10 cellular contexts compared by ENCODE assay signal in genomic region chr5:171629221-171630005, GRCh38.
A peak's percentile ranks its signal among the peaks of the same experiment; 100 is the strongest.
DNase-seq lines count a peak whose midpoint lies in the region; ATAC-seq, FAIRE-seq and TF ChIP-seq lines count a peak whose summit lies in the region.
"Had no signal": no experiment of that assay in that cellular context is flagged by ENCODE, and none has a peak within 500 bp of the region (broad histone marks: within the 10 kb centered on the region; RNA-seq: fewer than 3 reads in every experiment).

No MANE protein-coding gene starts in this region.

- peaks cover 10% of the 10 kb centered on the region for H3K4me1 ChIP-seq in HUES48 (ENCODE audit: control insufficient read depth, insufficient read depth, low read length)
- peaks cover 7% of the 10 kb centered on the region for H3K4me1 ChIP-seq in astrocyte (ENCODE audit: insufficient read depth, low read length)
- H3K4me1 ChIP-seq: SJCRH30 had no signal

- H2AFZ ChIP-seq in astrocyte (ENCODE audit: low read depth, low read length) = peak overlapping the region; percentile 72

- ATAC-seq in left colon (peak; percentile 37), HG02885 (IDR thresholded peaks at IDR 0.05; ENCODE audit: poor library complexity, unreplicated experiment) (no peak)

- H3K36me3 ChIP-seq in HUES48 (ENCODE audit: control insufficient read depth, insufficient read depth, low read length) = no peaks in the 10 kb centered on the region
- no peaks in the 10 kb centered on the region for H3K36me3 ChIP-seq in astrocyte (ENCODE audit: insufficient read depth, low read length)
- H3K36me3 ChIP-seq: SJCRH30 had no signal

- no peak overlapping the region for H3K27ac ChIP-seq in HUES48 (ENCODE audit: low read depth, low read length)
- no peak overlapping the region for H3K27ac ChIP-seq in astrocyte (ENCODE audit: low read depth, low read length)
- H3K27ac ChIP-seq: SJCRH30 had no signal

- peak overlapping the region; percentile 79 for H3K4me2 ChIP-seq in astrocyte (ENCODE audit: low read length)

- H3K4me3 Mint-ChIP-seq in CD14-positive monocyte (peak overlapping the region; percentile 53 to 84), astrocyte (ENCODE audit: unreplicated experiment) (no peak overlapping the region), glutamatergic neuron (ENCODE audit: unreplicated experiment) (no peak overlapping the region)

- H3K79me2 ChIP-seq in astrocyte (ENCODE audit: insufficient read depth, low read length) = no peaks in the 10 kb centered on the region

- H3K27me3 ChIP-seq in HUES48 (ENCODE audit: control insufficient read depth, insufficient read depth, low read length) = peaks cover 69% of the 10 kb centered on the region
- peaks cover 27% of the 10 kb centered on the region for H3K27me3 ChIP-seq in astrocyte (ENCODE audit: insufficient read depth, low read length)
- H3K27me3 ChIP-seq: SJCRH30 had no signal

- H3K9ac ChIP-seq in HUES48 (ENCODE audit: low read depth, low read length) (no peak overlapping the region), astrocyte (ENCODE audit: low read length) (peak overlapping the region; percentile 48)

- intact Hi-C loops in CD14-positive monocyte (cut with micrococcal nuclease) = no loop called here
- intact Hi-C loops in left colon (cut with DNase I, micrococcal nuclease) = no loop called here

- H3K27me3 Mint-ChIP-seq in CD14-positive monocyte (ENCODE audit: low read depth in 3 of 3) = peaks cover 0 to 4% (median 1%) of the 10 kb centered on the region in 3 donors
- peaks cover 70% of the 10 kb centered on the region for H3K27me3 Mint-ChIP-seq in astrocyte (ENCODE audit: low read depth, unreplicated experiment)
- H3K27me3 Mint-ChIP-seq in glutamatergic neuron (ENCODE audit: unreplicated experiment) = peaks cover 2% of the 10 kb centered on the region

- H3K36me3 Mint-ChIP-seq in CD14-positive monocyte (no peaks in the 10 kb centered on the region), astrocyte (ENCODE audit: low read depth, unreplicated experiment) (no peaks in the 10 kb centered on the region), glutamatergic neuron (ENCODE audit: unreplicated experiment) (no peaks in the 10 kb centered on the region)

- TF ChIP-seq CTCF in CD14-positive monocyte (IDR thresholded peaks at IDR 0.05) (no peak), astrocyte (IDR thresholded peaks at IDR 0.05; ENCODE audit: insufficient read depth, low read depth, low read length) (peak; percentile 20), glutamatergic neuron (IDR thresholded peaks at IDR 0.05; ENCODE audit: partially characterized antibody, unreplicated experiment) (no peak), foreskin fibroblast (IDR thresholded peaks at IDR 0.05; ENCODE audit: low read depth, low read length) (no peak)

- peaks cover 41% of the 10 kb centered on the region for H3K4me1 Mint-ChIP-seq in CD14-positive monocyte
- H3K4me1 Mint-ChIP-seq in astrocyte (ENCODE audit: low read depth, unreplicated experiment) = peaks cover 5% of the 10 kb centered on the region
- peaks cover 12% of the 10 kb centered on the region for H3K4me1 Mint-ChIP-seq in glutamatergic neuron (ENCODE audit: low read depth, unreplicated experiment)

- no peaks in the 10 kb centered on the region for H3K9me3 ChIP-seq in HUES48 (ENCODE audit: control insufficient read depth, insufficient read depth, low read length)
- no peaks in the 10 kb centered on the region for H3K9me3 ChIP-seq in astrocyte (ENCODE audit: insufficient read depth, low read depth, low read length)
- H3K9me3 ChIP-seq: SJCRH30 had no signal

- H3K9me3 Mint-ChIP-seq in CD14-positive monocyte (no peaks in the 10 kb centered on the region), astrocyte (ENCODE audit: unreplicated experiment) (no peaks in the 10 kb centered on the region), glutamatergic neuron (ENCODE audit: unreplicated experiment) (peaks cover 3% of the 10 kb centered on the region)

- no peak for FAIRE-seq in astrocyte (lab: Jason Lieb, UNC)
- FAIRE-seq: kidney had no signal

- DNase-seq in CD14-positive monocyte (ENCODE audit: low spot score) (no peak), astrocyte (ENCODE audit: low read depth) (no peak), left colon (peak in 1 of 2 donors; percentile 13), glutamatergic neuron (no peak), foreskin fibroblast (no peak), COLO829 (ENCODE audit: low spot score) (no peak)

- no peak overlapping the region for H3K27ac Mint-ChIP-seq in CD14-positive monocyte
- H3K27ac Mint-ChIP-seq in astrocyte (ENCODE audit: unreplicated experiment) = no peak overlapping the region
- H3K27ac Mint-ChIP-seq in glutamatergic neuron (ENCODE audit: unreplicated experiment) = no peak overlapping the region

- H3K4me3 ChIP-seq in HUES48 (ENCODE audit: low read depth, low read length) (peak overlapping the region; percentile 49), astrocyte (ENCODE audit: insufficient read depth, low read depth, low read length) (peak overlapping the region; percentile 15), foreskin fibroblast (ENCODE audit: low read depth in 1 of 2, low read length in 2 of 2) (no peak overlapping the region)
- H3K4me3 ChIP-seq: SJCRH30 had no signal

- no peaks in the 10 kb centered on the region for H4K20me1 ChIP-seq in astrocyte (ENCODE audit: insufficient read depth, low read length)

Comparison
In these comparisons a context has a peak if more than half of its experiments do, and no peak if none do; other contexts are left out.
1. H3K4me3 Mint-ChIP-seq: peak in CD14-positive monocyte (2 of 2); none in astrocyte (single experiment) and glutamatergic neuron (single experiment).
2. H3K4me3 ChIP-seq: peak in HUES48 (single experiment) and astrocyte (single experiment); none in foreskin fibroblast (0 of 2).